8 cellular contexts compared by ENCODE assay signal in the genomic region with DNA sequence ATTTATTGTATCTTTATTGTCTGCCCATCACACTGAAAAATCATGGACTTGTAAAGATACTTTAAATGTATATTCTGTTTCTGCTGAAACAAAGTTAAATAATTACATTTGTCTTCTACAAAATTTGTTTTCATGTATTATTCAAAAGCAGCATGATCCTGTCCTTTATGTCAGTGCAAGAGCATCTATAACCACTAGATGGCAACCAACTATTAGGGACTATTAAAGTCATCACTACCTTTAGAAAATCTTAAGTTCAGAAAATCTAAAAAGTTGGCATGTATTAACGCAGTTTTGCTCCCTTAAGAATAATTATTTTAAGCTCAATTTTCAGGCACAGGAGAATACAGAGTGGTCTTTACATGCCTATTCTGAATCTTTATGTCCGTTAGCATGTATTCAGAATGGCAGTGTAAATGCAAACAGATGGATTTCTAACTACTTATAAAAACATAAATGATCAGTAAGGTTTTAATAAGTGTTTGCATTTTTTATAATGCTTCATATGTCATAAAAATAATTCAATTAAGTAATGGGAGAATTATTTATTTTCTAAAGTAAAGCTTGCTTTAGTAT. TPM values are rescaled to one million over a fixed set of nuclear protein-coding genes. Genes with fewer than 3 reads are reported as not detected.
DNase-seq lines count a peak whose midpoint lies in the region; ATAC-seq and TF ChIP-seq lines count a peak whose summit lies in the region.

No MANE protein-coding gene starts in this region.

- DNase-seq in DMS 273 treated with DMSO at 0.1 percent for 48 hours (lab: John Stamatoyannopoulos, UW) (peak; percentile 8), NOMO-1 treated with DMSO at 0.1 percent for 48 hours (lab: John Stamatoyannopoulos, UW; ENCODE audit: unreplicated experiment) (peak; percentile 71), coronary artery (ENCODE audit: low spot score) (no peak), medulla oblongata (ENCODE audit: extremely low spot score) (peak; percentile 71), GM19238 (ENCODE audit: insufficient read length, low spot score) (no peak), neuronal stem cell (ENCODE audit: low spot score) (no peak)

- ATAC-seq in GM19035 (IDR thresholded peaks at IDR 0.05; ENCODE audit: unreplicated experiment), result peak; percentile 81
- ATAC-seq in HG03175 (IDR thresholded peaks at IDR 0.05; ENCODE audit: unreplicated experiment), result peak; percentile 82

- H3K79me1 ChIP-seq in neuronal stem cell (ENCODE audit: low read depth, low read length), result no peaks in the 10 kb centered on the region

- peaks cover 0 to 14% of the 10 kb centered on the region in 2 donors for H3K9me3 ChIP-seq in neuronal stem cell (replicated peaks in 1 of 2; ENCODE audit: control insufficient read depth in 2 of 2, insufficient read depth in 1 of 2, low read depth in 1 of 2, low read length in 2 of 2)

- peaks cover 3 to 4% of the 10 kb centered on the region in 2 donors for H3K4me1 ChIP-seq in neuronal stem cell (ENCODE audit: control insufficient read depth in 2 of 2, insufficient read depth in 1 of 2, low read depth in 1 of 2, low read length in 2 of 2)

- no peak overlapping the region for H2AFZ ChIP-seq in neuronal stem cell (ENCODE audit: low read length)

- no peak overlapping the region for H2AK5ac ChIP-seq in neuronal stem cell (ENCODE audit: low read depth, low read length)

- no CpG with 5 or more reads among the region's 2 CpGs for WGBS in neuronal stem cell (ENCODE audit: extremely low coverage in 2 of 2, insufficient read length in 2 of 2, insufficient replicate concordance in 1 of 2), 2 donors

- H2BK120ac ChIP-seq in neuronal stem cell (ENCODE audit: low read depth, low read length), result no peak overlapping the region

- no peak overlapping the region for H3K4ac ChIP-seq in neuronal stem cell (ENCODE audit: low read length)

- H3K9ac ChIP-seq in neuronal stem cell (ENCODE audit: low read depth, low read length, poor library complexity), result no peak overlapping the region

- no peak overlapping the region for H2BK5ac ChIP-seq in neuronal stem cell (ENCODE audit: low read length)

- no peaks in the 10 kb centered on the region for H3K27me3 ChIP-seq in neuronal stem cell (ENCODE audit: control insufficient read depth in 3 of 3, insufficient read depth in 3 of 3, low read depth in 1 of 3, low read length in 3 of 3)

- TF ChIP-seq CTCF in coronary artery (IDR thresholded peaks at IDR 0.05), result peak; percentile 63

- no peak overlapping the region for H4K91ac ChIP-seq in neuronal stem cell (ENCODE audit: low read depth, low read length, poor library complexity)

- H3K36me3 ChIP-seq in neuronal stem cell (replicated peaks in 1 of 2; ENCODE audit: control insufficient read depth in 2 of 2, insufficient read depth in 2 of 2, low read length in 2 of 2), result peaks cover 4 to 57% of the 10 kb centered on the region in 2 donors

- H3K4me2 ChIP-seq in neuronal stem cell (ENCODE audit: insufficient read depth, low read length, poor library complexity, severe bottlenecking), result no peak overlapping the region

- no peak overlapping the region for H2BK12ac ChIP-seq in neuronal stem cell (ENCODE audit: low read length)

- no peak overlapping the region for H3K4me3 ChIP-seq in coronary artery
- no peak overlapping the region for H3K4me3 ChIP-seq in neuronal stem cell (ENCODE audit: low read length in 2 of 2)

- H3K23ac ChIP-seq in neuronal stem cell (ENCODE audit: low read depth, low read length, poor library complexity), result no peak overlapping the region

- H3K14ac ChIP-seq in neuronal stem cell (ENCODE audit: low read length), result no peak overlapping the region

- H4K8ac ChIP-seq in neuronal stem cell (ENCODE audit: low read depth, low read length), result no peak overlapping the region

- no peak overlapping the region for H2BK15ac ChIP-seq in neuronal stem cell (ENCODE audit: low read length)

- H3K18ac ChIP-seq in neuronal stem cell (ENCODE audit: low read length), result no peak overlapping the region

- H3K27ac ChIP-seq in coronary artery, result no peak overlapping the region
- H3K27ac ChIP-seq in neuronal stem cell (replicated peaks; ENCODE audit: low read length), result no peak overlapping the region

RNA-seq across cellular contexts. Expression of a gene that starts 17.8 kb away (rescaled TPM):
- polyA plus RNA-seq in neuronal stem cell (2013, experiment 1 of 2), result 37.6 TPM
- polyA plus RNA-seq in neuronal stem cell (2013, experiment 2 of 2), result 37.5 TPM

RNA-seq across cellular contexts. Expression of a gene that starts 23.2 kb away (rescaled TPM):
- 1,152 TPM for polyA plus RNA-seq in neuronal stem cell (2013, experiment 1 of 2)
- polyA plus RNA-seq in neuronal stem cell (2013, experiment 2 of 2), result 1,071 TPM

Comparison
In these comparisons a context has a peak if more than half of its experiments do, and no peak if none do; other contexts are left out.
1. DNase-seq: peak in DMS 273 treated with DMSO at 0.1 percent for 48 hours (single experiment), NOMO-1 treated with DMSO at 0.1 percent for 48 hours (single experiment) and medulla oblongata (single experiment); none in coronary artery (single experiment), GM19238 (single experiment) and neuronal stem cell (single experiment).